Comparison of ENCODE assay signal across 8 cellular contexts in genomic region chr10:110569120-110569519, GRCh38. TPM values are rescaled to one million over a fixed set of nuclear protein-coding genes. Genes with fewer than 3 reads are reported as not detected.
A peak's percentile ranks its signal among the peaks of the same experiment; 100 is the strongest.
DNase-seq lines count a peak whose midpoint lies in the region; ATAC-seq, FAIRE-seq and TF ChIP-seq lines count a peak whose summit lies in the region.

No MANE protein-coding gene starts in this region.

- H3K27ac ChIP-seq in A549 (no peak overlapping the region), HCT116 (ENCODE audit: low read depth, low read length) (no peak overlapping the region), keratinocyte (ENCODE audit: control insufficient read depth, insufficient read depth, low read length) (no peak overlapping the region)

- H3K9ac ChIP-seq in HCT116 (ENCODE audit: low read length) (peak overlapping the region; percentile 86; the same call in 1 of the 2 replicates), keratinocyte (ENCODE audit: control insufficient read depth, extremely low read depth, insufficient read depth, low read length) (peak overlapping the region; percentile 95)

- H3K4me2 ChIP-seq in A549 = peak overlapping the region; percentile 79
- peak overlapping the region; percentile 91 for H3K4me2 ChIP-seq in HCT116 (ENCODE audit: low read length)
- peak overlapping the region; percentile 94 for H3K4me2 ChIP-seq in keratinocyte (ENCODE audit: control insufficient read depth, extremely low read depth, insufficient read depth, low read depth, low read length)

- H3K9me1 ChIP-seq in keratinocyte (ENCODE audit: control insufficient read depth, extremely low read depth, insufficient read depth, low read length) = no peaks in the 10 kb centered on the region

- POLR2A ChIA-PET in A549 (lab: Yijun Ruan, JAX) = no interaction called here
- POLR2A ChIA-PET in HCT116 (lab: Charles Lee) = no interaction called here

- H3K79me2 ChIP-seq in HCT116 (ENCODE audit: insufficient read depth, low read length) (peaks cover 66% of the 10 kb centered on the region), keratinocyte (ENCODE audit: control insufficient read depth, insufficient read depth, low read length) (peaks cover 55% of the 10 kb centered on the region)

- CTCF ChIA-PET in A549 (lab: Yijun Ruan, JAX) = interaction anchor here (1.4 kb wide), 1 partner anchor 13 kb away, joined by 5 read pairs; no protein-coding TSS in a partner anchor
- CTCF ChIA-PET in HCT116 (lab: Charles Lee) = no interaction called here

- H3K36me3 ChIP-seq in HCT116 (ENCODE audit: control insufficient read depth in 1 of 2, insufficient read depth in 2 of 2, low read length in 2 of 2) = peaks cover 5 to 19% of the 10 kb centered on the region in 2 experiments
- H3K36me3 ChIP-seq in keratinocyte (ENCODE audit: control insufficient read depth in 2 of 2, extremely low read depth in 1 of 2, insufficient read depth in 2 of 2, low read length in 2 of 2) = peaks cover 3% of the 10 kb centered on the region in 2 experiments

- TF ChIP-seq CTCF in A549 (IDR thresholded peaks at IDR 0.05) = no peak
- no peak for TF ChIP-seq CTCF in HCT116 (IDR thresholded peaks at IDR 0.05 in 2 of 3, conservative IDR thresholded peaks at IDR 0.05 in 1 of 3; ENCODE audit: borderline replicate concordance in 1 of 3, insufficient read depth in 1 of 3, low read depth in 2 of 3, low read length in 2 of 3)
- TF ChIP-seq CTCF in keratinocyte (optimal IDR thresholded peaks at IDR 0.05 in 1 of 3, IDR thresholded peaks at IDR 0.05 in 1 of 3, conservative IDR thresholded peaks at IDR 0.05 in 1 of 3; ENCODE audit: extremely low read depth in 1 of 3, insufficient read depth in 2 of 3, low read length in 3 of 3) = no peak

- no peak for TF ChIP-seq EP300 in A549 (IDR thresholded peaks at IDR 0.05)

- H3K4me1 ChIP-seq in A549 (peaks cover 48% of the 10 kb centered on the region), HCT116 (ENCODE audit: control insufficient read depth in 1 of 2, insufficient read depth in 2 of 2, low read length in 2 of 2) (peaks cover 8 to 21% of the 10 kb centered on the region in 2 experiments; a peak in 3 of 4 replicates), keratinocyte (ENCODE audit: control insufficient read depth, extremely low read depth, insufficient read depth, low read length) (peaks cover 10% of the 10 kb centered on the region)

- H3K9me2 ChIP-seq in HCT116 (ENCODE audit: insufficient read depth) = no peaks in the 10 kb centered on the region

- TF ChIP-seq RAD21 in A549 (conservative IDR thresholded peaks at IDR 0.05 in 1 of 2, IDR thresholded peaks at IDR 0.05 in 1 of 2) (no peak), HCT116 (IDR thresholded peaks at IDR 0.05; ENCODE audit: low read depth) (no peak)

- 63% methylated on average over 3 of the region's 3 CpGs for WGBS in A549 (ENCODE audit: missing lambda C conversion rate)

- H4K20me1 ChIP-seq in HCT116 (ENCODE audit: insufficient read depth) = peaks cover 25% of the 10 kb centered on the region; the same call in 1 of the 2 replicates
- H4K20me1 ChIP-seq in keratinocyte (ENCODE audit: control insufficient read depth, extremely low read depth, insufficient read depth, low read length) = no peaks in the 10 kb centered on the region

- H2AFZ ChIP-seq in HCT116 (ENCODE audit: low read depth, low read length, poor library complexity, severe bottlenecking) (no peak overlapping the region), keratinocyte (ENCODE audit: control insufficient read depth, low read length) (no peak overlapping the region)

- H3K27ac Mint-ChIP-seq in activated T-helper 2 cell treated with anti-CD3 and anti-CD28 coated beads, Interferon-gamma antibody, Interleukin-2, Interleukin-4, amounts not matched to agents 10 μg/mL and 5 μg/mL and 100 μg/mL, durations not matched to agents 14 hours and 24 hours and 36 hours = peak overlapping the region; percentile 71

- H3K4me1 Mint-ChIP-seq in activated T-helper 2 cell treated with anti-CD3 and anti-CD28 coated beads, Interferon-gamma antibody, Interleukin-2, Interleukin-4, amounts not matched to agents 10 μg/mL and 5 μg/mL and 100 μg/mL, durations not matched to agents 14 hours and 24 hours and 36 hours (ENCODE audit: low read depth) = peaks cover 52% of the 10 kb centered on the region

- peak overlapping the region; percentile 90 for H3K4me3 Mint-ChIP-seq in activated T-helper 2 cell treated with anti-CD3 and anti-CD28 coated beads, Interferon-gamma antibody, Interleukin-2, Interleukin-4, amounts not matched to agents 10 μg/mL and 5 μg/mL and 100 μg/mL, durations not matched to agents 14 hours and 24 hours and 36 hours (ENCODE audit: low read depth)

- H3K9me3 ChIP-seq in A549 = no peaks in the 10 kb centered on the region
- no peaks in the 10 kb centered on the region for H3K9me3 ChIP-seq in HCT116 (ENCODE audit: control insufficient read depth in 1 of 2, insufficient read depth in 1 of 2, low read depth in 1 of 2, low read length in 2 of 2)
- no peaks in the 10 kb centered on the region for H3K9me3 ChIP-seq in keratinocyte (ENCODE audit: control insufficient read depth, low read depth, low read length)

- intact Hi-C loops in HCT116 (cut with micrococcal nuclease) = loop anchor here (5.0 kb wide), 1 partner anchor 72 kb away; the partner anchor contains the start of gene DUSP5
- intact Hi-C loops in activated T-helper 2 cell treated with anti-CD3 and anti-CD28 coated beads, Interferon-gamma antibody, Interleukin-2, Interleukin-4, amounts not matched to agents 10 μg/mL and 5 μg/mL and 100 μg/mL, durations not matched to agents 14 hours and 24 hours and 36 hours (cut with micrococcal nuclease) = loop anchor here (2.0 to 10.0 kb wide), 4 partner anchors 64 to 644 kb away; partner anchors contain the start of gene XPNPEP1

- RAD21 ChIA-PET in HCT116 (lab: Charles Lee; ENCODE audit: low non-redundant PET in 1 of 2, low total read pairs in 2 of 2, uncharacterized antibody in 2 of 2, unreplicated experiment in 2 of 2) = no interaction called here

- H3K9me3 Mint-ChIP-seq in activated T-helper 2 cell treated with anti-CD3 and anti-CD28 coated beads, Interferon-gamma antibody, Interleukin-2, Interleukin-4, amounts not matched to agents 10 μg/mL and 5 μg/mL and 100 μg/mL, durations not matched to agents 14 hours and 24 hours and 36 hours = no peaks in the 10 kb centered on the region

- peaks cover 7% of the 10 kb centered on the region for H3K27me3 Mint-ChIP-seq in activated T-helper 2 cell treated with anti-CD3 and anti-CD28 coated beads, Interferon-gamma antibody, Interleukin-2, Interleukin-4, amounts not matched to agents 10 μg/mL and 5 μg/mL and 100 μg/mL, durations not matched to agents 14 hours and 24 hours and 36 hours (ENCODE audit: low read depth)

- ATAC-seq in A549 (no peak), HCT116 (no peak), GM21526 (IDR thresholded peaks at IDR 0.05; ENCODE audit: low FRiP score, unreplicated experiment) (no peak)

- dilution Hi-C loops in keratinocyte (cut with MboI; ENCODE audit: extremely low pct_ligation_motif_present, low sequenced_read_pairs) = loop anchor here (25.0 kb wide), 1 partner anchor 257 kb away; the partner anchor contains the start of gene SMNDC1

- TF ChIP-seq POLR2A in A549 (IDR thresholded peaks at IDR 0.05; ENCODE audit: low read length) (no peak), HCT116 (IDR thresholded peaks at IDR 0.05; ENCODE audit: borderline replicate concordance, extremely low read depth, insufficient read depth, insufficient read length) (no peak)

- H3K36me3 Mint-ChIP-seq in activated T-helper 2 cell treated with anti-CD3 and anti-CD28 coated beads, Interferon-gamma antibody, Interleukin-2, Interleukin-4, amounts not matched to agents 10 μg/mL and 5 μg/mL and 100 μg/mL, durations not matched to agents 14 hours and 24 hours and 36 hours (ENCODE audit: low read depth) = peaks cover 29% of the 10 kb centered on the region

- TSS peak; percentile 43 for BruUV-seq in HCT116 (replicated peaks; lab: Mats Ljungman, UMichigan)

- H3K4me3 ChIP-seq in A549 (peak overlapping the region; percentile 88), HCT116 (replicated peaks in 1 of 2; ENCODE audit: low read depth in 1 of 2, low read length in 2 of 2) (peak overlapping the region; percentile 70 to 87), keratinocyte (ENCODE audit: control insufficient read depth in 2 of 3, extremely low read depth in 1 of 3, insufficient read depth in 2 of 3, low read depth in 1 of 3, low read length in 3 of 3) (peak overlapping the region in 2 of 3 experiments; percentile 89 to 90)

- H3K27me3 ChIP-seq in HCT116 (ENCODE audit: insufficient read depth, low read length) (no peaks in the 10 kb centered on the region), keratinocyte (ENCODE audit: control insufficient read depth, extremely low read depth, insufficient read depth, low read length) (no peaks in the 10 kb centered on the region)

- DNase-seq in A549 (ENCODE audit: low read depth in 1 of 2, low spot score in 1 of 2) = no peak
- DNase-seq in HCT116 (ENCODE audit: low read depth, low spot score) = no peak
- no peak for DNase-seq in activated T-helper 2 cell treated with anti-CD3 and anti-CD28 coated beads, Interferon-gamma antibody, Interleukin-2, Interleukin-4, amounts not matched to agents 10 μg/mL and 5 μg/mL and 100 μg/mL, durations not matched to agents 14 hours and 24 hours and 36 hours (ENCODE audit: low spot score)
- DNase-seq in keratinocyte (ENCODE audit: low read depth, low spot score) = no peak
- no peak for DNase-seq in anterior cingulate cortex (lab: John Stamatoyannopoulos, UW)
- DNase-seq in NCI-H524 (lab: John Stamatoyannopoulos, UW) = no peak
- DNase-seq in NOMO-1 treated with DMSO at 0.1 percent for 48 hours (lab: John Stamatoyannopoulos, UW; ENCODE audit: unreplicated experiment) = no peak

- FAIRE-seq in A549 (lab: Jason Lieb, UNC) (no peak), keratinocyte (lab: Jason Lieb, UNC) (no peak)

RNA-seq across cellular contexts. Expression of gene SMC3, which starts 1.6 kb away (rescaled TPM):
- polyA plus RNA-seq in A549 (2011; rRNA removed) (39.2 and 59.5 TPM in 2 replicates), A549 (2017; fragmentation: RNase III; extraction: RNeasy Plus Mini Kit Qiagen cat#74134 plus additional on column Dnase treatment) (60.0 to 60.7 TPM (median 60.5 TPM) in 3 replicates), keratinocyte (6.2 to 16.3 TPM (median 12.2 TPM) in 3 replicates)
- 11.2 and 14.2 TPM in 2 replicates for polyA plus RNA-seq in A549 (2012; cell fraction: cytosol; rRNA removed)
- polyA plus RNA-seq in A549 (2012; cell fraction: nucleus; rRNA removed) = 6.6 and 9.9 TPM in 2 replicates
- polyA minus RNA-seq in A549 (2011; rRNA and poly(A)+ RNA removed) = 9.1 and 10.0 TPM in 2 replicates
- 64.3 TPM for total RNA-seq in HCT116 (2021; ENCODE audit: unreplicated experiment)
- polyA plus RNA-seq in HCT116 (2012) = 18.2 and 27.6 TPM in 2 replicates
- total RNA-seq in activated T-helper 2 cell treated with anti-CD3 and anti-CD28 coated beads, Interferon-gamma antibody, Interleukin-2, Interleukin-4, amounts not matched to agents 10 μg/mL and 5 μg/mL and 100 μg/mL, durations not matched to agents 14 hours and 24 hours and 36 hours = 78.4 and 78.8 TPM in 2 replicates
- polyA plus RNA-seq in keratinocyte (2011; ENCODE audit: low read depth) = 76.4 TPM
- polyA plus RNA-seq in keratinocyte (2011; cell fraction: cytosol; rRNA removed) = 6.2 and 9.8 TPM in 2 replicates
- 9.5 and 17.2 TPM in 2 replicates for polyA plus RNA-seq in keratinocyte (2011; cell fraction: nucleus; rRNA removed)
- 15.1 and 21.7 TPM in 2 replicates for polyA plus RNA-seq in keratinocyte (2012; ENCODE audit: low replicate concordance)
- 1.8 to 8.1 TPM (median 2.2 TPM) in 3 replicates for polyA minus RNA-seq in keratinocyte
- polyA minus RNA-seq in keratinocyte (2011; cell fraction: cytosol; rRNA and poly(A)+ RNA removed) = 6.1 TPM
- polyA minus RNA-seq in keratinocyte (2011; cell fraction: nucleus; rRNA and poly(A)+ RNA removed) = 4.3 and 7.1 TPM in 2 replicates
